2 cellular contexts compared by ENCODE assay signal in the genomic region with DNA sequence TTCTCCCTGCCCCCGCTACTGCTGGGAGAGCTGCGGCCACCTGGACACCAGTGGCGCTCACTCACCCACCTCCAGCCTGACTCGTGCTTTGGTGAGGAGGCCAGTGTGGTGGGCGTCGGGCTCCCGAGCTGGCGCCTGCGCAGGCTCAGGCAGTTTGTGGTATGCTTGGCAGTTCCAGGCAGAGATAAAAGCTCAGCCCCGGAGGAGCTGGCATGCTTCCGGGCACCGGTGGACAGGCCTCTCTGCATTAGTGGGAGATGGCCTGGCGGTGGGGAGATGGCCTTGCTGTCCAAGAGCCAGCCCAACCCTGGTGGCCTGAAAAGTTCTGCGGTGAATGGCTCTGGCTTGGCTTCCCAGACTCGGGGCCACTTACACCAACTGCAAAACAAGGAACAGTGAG.
TF ChIP-seq lines count a peak whose summit lies in the region.

No MANE protein-coding gene starts in this region.

TF ChIP-seq in WTC11, 78 proteins besides CTCF, POLR2A, EP300 and RAD21:
- TF ChIP-seq GABPB1 (CRISPR knock-in tag; IDR thresholded peaks at IDR 0.05) (no peak), ZNF671 (CRISPR knock-in tag; IDR thresholded peaks at IDR 0.05) (no peak), ESRRA (CRISPR knock-in tag; IDR thresholded peaks at IDR 0.05; ENCODE audit: borderline replicate concordance) (no peak), ZNF423 (CRISPR knock-in tag; IDR thresholded peaks at IDR 0.05) (no peak), FOXP1 (CRISPR knock-in tag; IDR thresholded peaks at IDR 0.05; ENCODE audit: borderline replicate concordance) (no peak), TCF7 (CRISPR knock-in tag; IDR thresholded peaks at IDR 0.05; ENCODE audit: low read depth) (no peak), OVOL2 (CRISPR knock-in tag; IDR thresholded peaks at IDR 0.05; ENCODE audit: borderline replicate concordance) (no peak), ATF2 (CRISPR knock-in tag; IDR thresholded peaks at IDR 0.05; ENCODE audit: borderline replicate concordance, low read depth) (no peak)
- TF ChIP-seq, protein P1, sequence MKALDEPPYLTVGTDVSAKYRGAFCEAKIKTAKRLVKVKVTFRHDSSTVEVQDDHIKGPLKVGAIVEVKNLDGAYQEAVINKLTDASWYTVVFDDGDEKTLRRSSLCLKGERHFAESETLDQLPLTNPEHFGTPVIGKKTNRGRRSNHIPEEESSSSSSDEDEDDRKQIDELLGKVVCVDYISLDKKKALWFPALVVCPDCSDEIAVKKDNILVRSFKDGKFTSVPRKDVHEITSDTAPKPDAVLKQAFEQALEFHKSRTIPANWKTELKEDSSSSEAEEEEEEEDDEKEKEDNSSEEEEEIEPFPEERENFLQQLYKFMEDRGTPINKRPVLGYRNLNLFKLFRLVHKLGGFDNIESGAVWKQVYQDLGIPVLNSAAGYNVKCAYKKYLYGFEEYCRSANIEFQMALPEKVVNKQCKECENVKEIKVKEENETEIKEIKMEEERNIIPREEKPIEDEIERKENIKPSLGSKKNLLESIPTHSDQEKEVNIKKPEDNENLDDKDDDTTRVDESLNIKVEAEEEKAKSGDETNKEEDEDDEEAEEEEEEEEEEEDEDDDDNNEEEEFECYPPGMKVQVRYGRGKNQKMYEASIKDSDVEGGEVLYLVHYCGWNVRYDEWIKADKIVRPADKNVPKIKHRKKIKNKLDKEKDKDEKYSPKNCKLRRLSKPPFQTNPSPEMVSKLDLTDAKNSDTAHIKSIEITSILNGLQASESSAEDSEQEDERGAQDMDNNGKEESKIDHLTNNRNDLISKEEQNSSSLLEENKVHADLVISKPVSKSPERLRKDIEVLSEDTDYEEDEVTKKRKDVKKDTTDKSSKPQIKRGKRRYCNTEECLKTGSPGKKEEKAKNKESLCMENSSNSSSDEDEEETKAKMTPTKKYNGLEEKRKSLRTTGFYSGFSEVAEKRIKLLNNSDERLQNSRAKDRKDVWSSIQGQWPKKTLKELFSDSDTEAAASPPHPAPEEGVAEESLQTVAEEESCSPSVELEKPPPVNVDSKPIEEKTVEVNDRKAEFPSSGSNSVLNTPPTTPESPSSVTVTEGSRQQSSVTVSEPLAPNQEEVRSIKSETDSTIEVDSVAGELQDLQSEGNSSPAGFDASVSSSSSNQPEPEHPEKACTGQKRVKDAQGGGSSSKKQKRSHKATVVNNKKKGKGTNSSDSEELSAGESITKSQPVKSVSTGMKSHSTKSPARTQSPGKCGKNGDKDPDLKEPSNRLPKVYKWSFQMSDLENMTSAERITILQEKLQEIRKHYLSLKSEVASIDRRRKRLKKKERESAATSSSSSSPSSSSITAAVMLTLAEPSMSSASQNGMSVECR (CRISPR knock-in tag; IDR thresholded peaks at IDR 0.05; ENCODE audit: borderline replicate concordance) = no peak
- TF ChIP-seq, protein P2, sequence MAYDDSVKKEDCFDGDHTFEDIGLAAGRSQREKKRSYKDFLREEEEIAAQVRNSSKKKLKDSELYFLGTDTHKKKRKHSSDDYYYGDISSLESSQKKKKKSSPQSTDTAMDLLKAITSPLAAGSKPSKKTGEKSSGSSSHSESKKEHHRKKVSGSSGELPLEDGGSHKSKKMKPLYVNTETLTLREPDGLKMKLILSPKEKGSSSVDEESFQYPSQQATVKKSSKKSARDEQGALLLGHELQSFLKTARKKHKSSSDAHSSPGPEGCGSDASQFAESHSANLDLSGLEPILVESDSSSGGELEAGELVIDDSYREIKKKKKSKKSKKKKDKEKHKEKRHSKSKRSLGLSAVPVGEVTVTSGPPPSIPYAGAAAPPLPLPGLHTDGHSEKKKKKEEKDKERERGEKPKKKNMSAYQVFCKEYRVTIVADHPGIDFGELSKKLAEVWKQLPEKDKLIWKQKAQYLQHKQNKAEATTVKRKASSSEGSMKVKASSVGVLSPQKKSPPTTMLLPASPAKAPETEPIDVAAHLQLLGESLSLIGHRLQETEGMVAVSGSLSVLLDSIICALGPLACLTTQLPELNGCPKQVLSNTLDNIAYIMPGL (CRISPR knock-in tag; IDR thresholded peaks at IDR 0.05) = no peak
- TF ChIP-seq, protein P3, sequence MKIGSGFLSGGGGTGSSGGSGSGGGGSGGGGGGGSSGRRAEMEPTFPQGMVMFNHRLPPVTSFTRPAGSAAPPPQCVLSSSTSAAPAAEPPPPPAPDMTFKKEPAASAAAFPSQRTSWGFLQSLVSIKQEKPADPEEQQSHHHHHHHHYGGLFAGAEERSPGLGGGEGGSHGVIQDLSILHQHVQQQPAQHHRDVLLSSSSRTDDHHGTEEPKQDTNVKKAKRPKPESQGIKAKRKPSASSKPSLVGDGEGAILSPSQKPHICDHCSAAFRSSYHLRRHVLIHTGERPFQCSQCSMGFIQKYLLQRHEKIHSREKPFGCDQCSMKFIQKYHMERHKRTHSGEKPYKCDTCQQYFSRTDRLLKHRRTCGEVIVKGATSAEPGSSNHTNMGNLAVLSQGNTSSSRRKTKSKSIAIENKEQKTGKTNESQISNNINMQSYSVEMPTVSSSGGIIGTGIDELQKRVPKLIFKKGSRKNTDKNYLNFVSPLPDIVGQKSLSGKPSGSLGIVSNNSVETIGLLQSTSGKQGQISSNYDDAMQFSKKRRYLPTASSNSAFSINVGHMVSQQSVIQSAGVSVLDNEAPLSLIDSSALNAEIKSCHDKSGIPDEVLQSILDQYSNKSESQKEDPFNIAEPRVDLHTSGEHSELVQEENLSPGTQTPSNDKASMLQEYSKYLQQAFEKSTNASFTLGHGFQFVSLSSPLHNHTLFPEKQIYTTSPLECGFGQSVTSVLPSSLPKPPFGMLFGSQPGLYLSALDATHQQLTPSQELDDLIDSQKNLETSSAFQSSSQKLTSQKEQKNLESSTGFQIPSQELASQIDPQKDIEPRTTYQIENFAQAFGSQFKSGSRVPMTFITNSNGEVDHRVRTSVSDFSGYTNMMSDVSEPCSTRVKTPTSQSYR (CRISPR knock-in tag; IDR thresholded peaks at IDR 0.05) = no peak

TF ChIP-seq in GM23338, 12 proteins besides CTCF, POLR2A, EP300 and RAD21:
- no peak for TF ChIP-seq STAT1 (IDR thresholded peaks at IDR 0.05; ENCODE audit: unreplicated experiment)
- TF ChIP-seq REST (IDR thresholded peaks at IDR 0.05; ENCODE audit: unreplicated experiment) = no peak
- no peak for TF ChIP-seq POLR2AphosphoS5 (IDR thresholded peaks at IDR 0.05; ENCODE audit: low read depth)
- TF ChIP-seq JUNB (IDR thresholded peaks at IDR 0.05; ENCODE audit: unreplicated experiment) = no peak
- TF ChIP-seq EZH2phosphoT487 (IDR thresholded peaks at IDR 0.05; ENCODE audit: unreplicated experiment) = no peak
- TF ChIP-seq ZNF331 (CRISPR knock-in tag; IDR thresholded peaks at IDR 0.05; ENCODE audit: low read depth) = no peak
- no peak for TF ChIP-seq ZNF462 (CRISPR knock-in tag; IDR thresholded peaks at IDR 0.05)
- no peak for TF ChIP-seq CREB1 (CRISPR knock-in tag; IDR thresholded peaks at IDR 0.05; ENCODE audit: low read depth)
- TF ChIP-seq NANOG (IDR thresholded peaks at IDR 0.05; ENCODE audit: borderline replicate concordance) = no peak
- TF ChIP-seq EZH2 (IDR thresholded peaks at IDR 0.05; ENCODE audit: low read depth, unreplicated experiment) = no peak
- no peak for TF ChIP-seq ZNF114 (CRISPR knock-in tag; IDR thresholded peaks at IDR 0.05)
- TF ChIP-seq ETS1 (IDR thresholded peaks at IDR 0.05) = no peak
